Comparison of ENCODE assay signal across 12 cellular contexts in the genomic region with DNA sequence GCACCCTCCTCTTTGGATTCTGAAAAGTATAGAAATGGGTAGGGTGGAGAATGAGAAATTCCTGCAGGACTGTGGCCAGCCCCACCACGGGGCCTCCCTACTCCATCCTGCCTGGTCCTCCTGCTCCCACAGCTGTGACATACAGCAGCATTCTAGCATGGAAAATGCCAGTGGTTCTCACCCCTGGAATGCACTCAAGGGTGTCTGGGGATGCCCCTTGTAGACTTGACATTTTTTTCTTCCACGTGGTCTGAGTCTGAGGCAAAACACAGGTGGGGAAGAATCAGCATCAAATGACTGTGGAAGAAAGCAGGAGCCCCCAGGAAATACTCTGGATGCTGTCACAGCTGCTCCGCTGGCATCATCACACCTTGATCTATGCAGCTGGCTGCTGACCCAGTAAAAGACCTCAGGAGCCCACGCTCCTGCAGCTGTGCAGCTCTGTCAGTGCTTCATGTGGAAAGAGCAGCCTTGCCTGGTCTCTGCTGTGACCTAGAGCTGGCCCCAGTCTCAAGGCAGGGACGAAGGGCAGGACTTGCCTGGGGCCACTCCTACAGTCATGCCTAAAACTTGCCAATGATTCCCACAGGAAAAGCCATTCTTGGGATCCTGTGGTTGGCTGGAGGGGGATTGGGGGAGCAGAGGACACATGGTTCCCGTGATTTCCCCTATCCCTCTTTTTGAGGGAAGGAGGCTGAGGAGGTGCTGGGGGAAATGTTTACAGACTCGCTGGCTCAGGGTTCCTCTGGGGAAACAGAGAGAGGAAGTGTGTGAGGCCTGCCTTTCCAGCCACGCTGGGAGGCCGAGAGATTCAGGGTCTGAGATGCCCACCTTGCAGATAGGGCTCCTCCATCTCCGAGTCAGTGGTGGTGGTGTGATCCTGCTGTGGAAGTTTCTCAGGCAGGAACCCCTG. TPM values are rescaled to one million over a fixed set of nuclear protein-coding genes. Genes with fewer than 3 reads are reported as not detected.
A peak's percentile ranks its signal among the peaks of the same experiment; 100 is the strongest.
DNase-seq lines count a peak whose midpoint lies in the region; ATAC-seq, FAIRE-seq and TF ChIP-seq lines count a peak whose summit lies in the region.
"Had no signal": no experiment of that assay in that cellular context is flagged by ENCODE, and none has a peak within 500 bp of the region (broad histone marks: within the 10 kb centered on the region; RNA-seq: fewer than 3 reads in every experiment).

No MANE protein-coding gene starts in this region.

- DNase-seq in HepG2 (ENCODE audit: low spot score) (no peak), right lobe of liver (no peak), prostate gland (ENCODE audit: low spot score) (no peak), DMS 273 treated with DMSO at 0.1 percent for 48 hours (lab: John Stamatoyannopoulos, UW) (no peak), NCI-H748 treated with DMSO at 0.1 percent for 48 hours (lab: John Stamatoyannopoulos, UW) (no peak)
- DNase-seq: DMS79, NCI-H1436 treated with DMSO at 0.1 percent for 48 hours had no signal

- CTCF ChIA-PET in HepG2 (lab: Yijun Ruan, JAX; ENCODE audit: low intra/inter-chr PET ratio, low total read pairs), result no interaction called here

- no peak for TF ChIP-seq RAD21 in HepG2 (CRISPR knock-in tag; IDR thresholded peaks at IDR 0.05)

- ATAC-seq in HepG2 (no peak), right lobe of liver (no peak), gastroesophageal sphincter (no peak), HG03108 (IDR thresholded peaks at IDR 0.05; ENCODE audit: unreplicated experiment) (no peak), HG03469 (IDR thresholded peaks at IDR 0.05; ENCODE audit: unreplicated experiment) (no peak)
- ATAC-seq: HCT116 had no signal

- H3K36me3 ChIP-seq in HepG2 (replicated peaks in 1 of 2; ENCODE audit: control insufficient read depth in 1 of 2, insufficient read depth in 2 of 2, low read length in 2 of 2) (peaks cover 39 to 76% of the 10 kb centered on the region in 2 experiments), right lobe of liver (peaks cover 27 to 68% (median 44%) of the 10 kb centered on the region in 4 donors), gastroesophageal sphincter (peaks cover 8 to 76% of the 10 kb centered on the region in 2 donors), prostate gland (peaks cover 5 to 11% of the 10 kb centered on the region in 2 donors)

- peaks cover 33% of the 10 kb centered on the region for H3K79me2 ChIP-seq in HepG2 (ENCODE audit: insufficient read depth, low read length)

- TF ChIP-seq POLR2A in HepG2 (IDR thresholded peaks at IDR 0.05; ENCODE audit: insufficient read depth in 1 of 2, low read depth in 2 of 2, low read length in 2 of 2) (no peak), right lobe of liver (IDR thresholded peaks at IDR 0.05) (no peak), gastroesophageal sphincter (IDR thresholded peaks at IDR 0.05) (no peak), prostate gland (IDR thresholded peaks at IDR 0.05) (no peak)

- peaks cover 60% of the 10 kb centered on the region for H4K20me1 ChIP-seq in HepG2 (ENCODE audit: insufficient read depth, low read length)

- H3K4me1 ChIP-seq in HepG2 (ENCODE audit: insufficient read depth, low read length) (peaks cover 43% of the 10 kb centered on the region), right lobe of liver (peaks cover 2 to 69% (median 17%) of the 10 kb centered on the region in 4 donors), gastroesophageal sphincter (peaks cover 12 to 84% (median 51%) of the 10 kb centered on the region in 3 donors), prostate gland (replicated peaks) (no peaks in the 10 kb centered on the region)

- H3K9me3 ChIP-seq in HepG2 (ENCODE audit: low read length), result no peaks in the 10 kb centered on the region
- H3K9me3 ChIP-seq in right lobe of liver, result no peaks in the 10 kb centered on the region
- no peaks in the 10 kb centered on the region for H3K9me3 ChIP-seq in gastroesophageal sphincter
- H3K9me3 ChIP-seq in prostate gland, result no peaks in the 10 kb centered on the region

- in situ Hi-C loops in HepG2 (cut with HindIII; ENCODE audit: extremely low pct_ligation_motif_present, low pct_unique_long_range_greater_than_20kb), result no loop called here

- no peak overlapping the region for H3K4me2 ChIP-seq in HepG2 (ENCODE audit: low read depth, low read length)

- WGBS in HepG2 (ENCODE audit: low lambda C conversion rate), result 96% methylated on average over 5 of the region's 10 CpGs
- whole genome bisulfite sequencing in right lobe of liver (ENCODE audit: insufficient coverage, low coverage, low lambda C conversion rate, missing lambda C conversion rate), result 80% methylated on average over 2 of the region's 10 CpGs
- WGBS in gastroesophageal sphincter (ENCODE audit: low coverage in 1 of 2), 2 donors, result no CpG with 5 or more reads among the region's 10 CpGs
- 74% methylated on average over 9 of the region's 10 CpGs for WGBS in prostate gland

- BruUV-seq in HepG2 (replicated peaks; lab: Mats Ljungman, UMichigan), result no TSS peak

- TF ChIP-seq EP300 in HepG2 (IDR thresholded peaks at IDR 0.05; ENCODE audit: low read depth in 2 of 2, low read length in 2 of 2) (no peak), HepG2 (CRISPR knock-in tag; IDR thresholded peaks at IDR 0.05; ENCODE audit: borderline replicate concordance) (no peak), gastroesophageal sphincter (IDR thresholded peaks at IDR 0.05) (no peak)

- no peaks in the 10 kb centered on the region for H3K27me3 ChIP-seq in HepG2 (ENCODE audit: control insufficient read depth in 1 of 2, insufficient read depth in 2 of 2, low read length in 2 of 2)
- H3K27me3 ChIP-seq in right lobe of liver, result no peaks in the 10 kb centered on the region
- no peaks in the 10 kb centered on the region for H3K27me3 ChIP-seq in gastroesophageal sphincter
- no peaks in the 10 kb centered on the region for H3K27me3 ChIP-seq in prostate gland (replicated peaks; ENCODE audit: insufficient read depth)

- no peak for TF ChIP-seq CTCF in HepG2 (CRISPR knock-in tag; IDR thresholded peaks at IDR 0.05)
- TF ChIP-seq CTCF in right lobe of liver (IDR thresholded peaks at IDR 0.05), result no peak
- TF ChIP-seq CTCF in gastroesophageal sphincter (IDR thresholded peaks at IDR 0.05), result no peak
- TF ChIP-seq CTCF in prostate gland (IDR thresholded peaks at IDR 0.05), result no peak

- no peak overlapping the region for H3K9ac ChIP-seq in HepG2 (ENCODE audit: insufficient read depth, low read depth, low read length)

- H2AFZ ChIP-seq in HepG2 (ENCODE audit: low read length), result no peak overlapping the region

- POLR2A ChIA-PET in HepG2 (lab: Yijun Ruan, JAX), result interaction anchor here (1.2 kb wide), 1 partner anchor 9 kb away, joined by 3 read pairs; no protein-coding TSS in a partner anchor

- H3K4me3 ChIP-seq in HepG2 (replicated peaks in 1 of 3; ENCODE audit: insufficient read depth in 1 of 3, low read depth in 2 of 3, low read length in 3 of 3), result no peak overlapping the region
- no peak overlapping the region for H3K4me3 ChIP-seq in right lobe of liver
- no peak overlapping the region for H3K4me3 ChIP-seq in gastroesophageal sphincter
- H3K4me3 ChIP-seq in prostate gland, result no peak overlapping the region

- no peak for FAIRE-seq in HepG2 (lab: Jason Lieb, UNC)

- no peak overlapping the region for H3K27ac ChIP-seq in HepG2 (ENCODE audit: extremely low read length, insufficient read depth, low read length)
- H3K27ac ChIP-seq in right lobe of liver, result no peak overlapping the region
- peak overlapping the region in 3 of 4 donors; percentile 74 to 100 (median 92) for H3K27ac ChIP-seq in gastroesophageal sphincter
- H3K27ac ChIP-seq in prostate gland, result peak overlapping the region; percentile 50 to 57

- intact Hi-C loops in HepG2 (cut with micrococcal nuclease; ENCODE audit: unreplicated experiment) (no loop called here), right lobe of liver (cut with DNase I) (no loop called here), prostate gland (cut with DNase I) (loop anchor here (5.0 kb wide), 1 partner anchor 74 kb away; a partner anchor contains a TSS)

TF ChIP-seq in HepG2, 621 proteins besides CTCF, POLR2A, EP300 and RAD21:
- TF ChIP-seq, protein P1, sequence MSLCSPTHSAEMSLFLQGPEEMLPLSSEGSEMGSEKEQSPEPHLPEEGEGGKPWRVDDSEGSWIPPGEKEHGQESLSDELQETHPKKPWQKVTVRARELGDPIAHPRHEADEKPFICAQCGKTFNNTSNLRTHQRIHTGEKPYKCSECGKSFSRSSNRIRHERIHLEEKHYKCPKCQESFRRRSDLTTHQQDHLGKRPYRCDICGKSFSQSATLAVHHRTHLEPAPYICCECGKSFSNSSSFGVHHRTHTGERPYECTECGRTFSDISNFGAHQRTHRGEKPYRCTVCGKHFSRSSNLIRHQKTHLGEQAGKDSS (CRISPR knock-in tag; IDR thresholded peaks at IDR 0.05; ENCODE audit: borderline replicate concordance, low read depth), result no peak
- no peak for TF ChIP-seq ZNF468 (CRISPR knock-in tag; IDR thresholded peaks at IDR 0.05)
- TF ChIP-seq ZNF160 (CRISPR knock-in tag; IDR thresholded peaks at IDR 0.05), result no peak
- TF ChIP-seq SSRP1 (CRISPR knock-in tag; IDR thresholded peaks at IDR 0.05), result peak; percentile 29; the same call in 1 of the 2 replicates
- no peak for TF ChIP-seq GTF2F1 (IDR thresholded peaks at IDR 0.05; ENCODE audit: low read length)
- TF ChIP-seq MBNL3 (CRISPR knock-in tag; conservative IDR thresholded peaks at IDR 0.05), result no peak

RNA-seq across cellular contexts. Expression of a gene that starts 10.8 kb away (rescaled TPM):
- total RNA-seq in HepG2 (2016; rRNA removed; fragmentation: Illumina TruSeq; extraction: Trizol) (not detected in 2 replicates), right lobe of liver (not detected), gastroesophageal sphincter (under 1 TPM in 1 of 4 donors, not detected in 3; 0.67 TPM), prostate gland (under 1 TPM in 1 of 2 donors, not detected in 1; 0.46 TPM)
- total RNA-seq in HepG2 (2016; cell fraction: cytosol; rRNA removed; fragmentation: Illumina TruSeq; extraction: Trizol; ENCODE audit: low read depth), result not detected in 2 replicates
- total RNA-seq in HepG2 (2016; cell fraction: insoluble cytoplasmic fraction; rRNA removed; fragmentation: Illumina TruSeq; extraction: Trizol), result not detected in 2 replicates
- not detected in 2 replicates for total RNA-seq in HepG2 (2016; cell fraction: membrane; rRNA removed; fragmentation: Illumina TruSeq; extraction: Trizol)
- not detected in 2 replicates for total RNA-seq in HepG2 (2016; cell fraction: nucleus; rRNA removed; fragmentation: Illumina TruSeq; extraction: Trizol)
- not detected in 2 replicates for polyA plus RNA-seq in HepG2 (2011; rRNA removed)
- not detected in 2 replicates for polyA plus RNA-seq in HepG2 (2011; cell fraction: cytosol; rRNA removed)
- polyA plus RNA-seq in HepG2 (2011; cell fraction: nucleus; rRNA removed), result not detected in 2 replicates
- not detected in 2 replicates for polyA plus RNA-seq in HepG2 (2012)
- not detected in 2 replicates for polyA plus RNA-seq in HepG2 (2016; cell fraction: cytosol; fragmentation: Illumina TruSeq; extraction: Trizol; ENCODE audit: low read depth)
- polyA plus RNA-seq in HepG2 (2016; cell fraction: insoluble cytoplasmic fraction; fragmentation: Illumina TruSeq; extraction: Trizol; ENCODE audit: low read depth), result not detected in 2 replicates
- not detected in 2 replicates for polyA plus RNA-seq in HepG2 (2016; cell fraction: membrane; fragmentation: Illumina TruSeq; extraction: Trizol; ENCODE audit: low read depth)
- polyA plus RNA-seq in HepG2 (2016; cell fraction: nucleus; fragmentation: Illumina TruSeq; extraction: Trizol; ENCODE audit: insufficient read depth, low read depth), result not detected in 2 replicates
- polyA minus RNA-seq in HepG2 (2011; rRNA and poly(A)+ RNA removed; ENCODE audit: low replicate concordance), result not detected in 2 replicates
- polyA minus RNA-seq in HepG2 (2011; cell fraction: cytosol; rRNA and poly(A)+ RNA removed), result not detected in 2 replicates
- not detected in 2 replicates for polyA minus RNA-seq in HepG2 (2011; cell fraction: nucleus; rRNA and poly(A)+ RNA removed)
- total RNA-seq: lower leg skin had no signal

Comparison
In these comparisons a context has a peak if more than half of its experiments do, and no peak if none do; other contexts are left out.
1. H3K27ac ChIP-seq: peak in gastroesophageal sphincter (3 of 4) and prostate gland (2 of 2); none in HepG2 (single experiment) and right lobe of liver (0 of 3).